Comparison of ENCODE assay signal across 15 cellular contexts in the genomic region with DNA sequence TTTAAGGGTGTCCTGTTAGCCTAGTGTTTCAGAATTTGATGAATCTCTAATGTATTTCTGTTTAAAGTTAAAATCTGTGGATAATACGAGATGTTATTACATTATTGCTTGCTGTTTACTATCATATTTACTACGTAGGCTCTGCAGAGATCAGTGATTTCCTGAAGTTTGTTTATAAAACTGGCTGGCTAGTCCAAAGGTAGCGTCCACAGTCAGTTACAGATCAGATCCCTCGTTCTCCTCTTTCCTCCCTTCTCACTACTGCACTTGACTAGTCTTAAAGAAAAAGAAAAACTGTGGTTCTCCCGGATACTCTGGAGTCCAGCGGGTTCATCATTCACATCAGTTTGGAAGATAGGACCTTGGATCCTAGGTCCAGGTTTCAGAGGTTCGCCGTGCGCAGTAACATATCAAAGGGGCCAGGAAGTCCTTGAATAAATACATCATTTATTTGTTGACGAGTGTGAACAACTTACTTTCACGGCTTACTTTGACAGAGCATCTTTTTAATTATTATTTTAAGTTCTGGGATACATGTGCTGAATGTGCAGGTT. TPM values are rescaled to one million over a fixed set of nuclear protein-coding genes. Genes with fewer than 3 reads are reported as not detected.
A peak's percentile ranks its signal among the peaks of the same experiment; 100 is the strongest.
DNase-seq lines count a peak whose midpoint lies in the region; ATAC-seq and TF ChIP-seq lines count a peak whose summit lies in the region.
"Had no signal": no experiment of that assay in that cellular context is flagged by ENCODE, and none has a peak within 500 bp of the region (broad histone marks: within the 10 kb centered on the region; RNA-seq: fewer than 3 reads in every experiment).

No MANE protein-coding gene starts in this region.

- H3K79me2 ChIP-seq in hepatocyte = peaks cover 90% of the 10 kb centered on the region

- no peaks in the 10 kb centered on the region for H3K9me3 Mint-ChIP-seq in CD4-positive, alpha-beta T cell
- H3K9me3 Mint-ChIP-seq: CD8-positive, alpha-beta T cell; IgD-negative memory B cell had no signal

- CTCF ChIA-PET in CD4-positive, alpha-beta T cell (lab: Charles Lee) = no interaction called here

- peaks cover 22% of the 10 kb centered on the region for H3K4me1 ChIP-seq in hepatocyte (ENCODE audit: insufficient read depth)
- no peaks in the 10 kb centered on the region for H3K4me1 ChIP-seq in rectal smooth muscle tissue (ENCODE audit: control insufficient read depth, insufficient read depth, low read length)

- POLR2A ChIA-PET in CD4-positive, alpha-beta T cell (lab: Charles Lee) = no interaction called here

- no peak for TF ChIP-seq CTCF in hepatocyte (IDR thresholded peaks at IDR 0.05; ENCODE audit: poor library complexity)
- TF ChIP-seq CTCF in CD4-positive, alpha-beta T cell (IDR thresholded peaks at IDR 0.05) = no peak

- DNase-seq in hepatocyte (ENCODE audit: low spot score) (no peak), left lobe of liver (ENCODE audit: low spot score) (no peak), hippocampal formation (lab: John Stamatoyannopoulos, UW) (no peak)
- DNase-seq in CD4-positive, alpha-beta T cell = no peak
- DNase-seq: Calu3; CD8-positive, alpha-beta T cell; DMS79 treated with DMSO at 0.1 percent for 48 hours; GF-D8; GOT3; H7 had no signal

- intact Hi-C loops in CD4-positive, alpha-beta T cell (cut with DNase I, micrococcal nuclease) = no loop called here

- 73% methylated on average over 11 of the region's 11 CpGs for WGBS in hepatocyte (ENCODE audit: low lambda C conversion rate, missing lambda C conversion rate)

- peaks cover 6% of the 10 kb centered on the region for H4K20me1 ChIP-seq in hepatocyte (ENCODE audit: insufficient read depth, poor library complexity, severe bottlenecking)

- H3K4me1 Mint-ChIP-seq in CD4-positive, alpha-beta T cell (ENCODE audit: low read depth) = peaks cover 76% of the 10 kb centered on the region

- H3K9ac ChIP-seq in rectal smooth muscle tissue (ENCODE audit: low read length) = no peak overlapping the region
- H3K9ac ChIP-seq: BLaER1 had no signal

- H3K4me3 ChIP-seq in hepatocyte (no peak overlapping the region), rectal smooth muscle tissue (ENCODE audit: low read length) (no peak overlapping the region)
- H3K4me3 ChIP-seq: BLaER1 had no signal

- H3K9me3 ChIP-seq in hepatocyte (ENCODE audit: low read depth) = no peaks in the 10 kb centered on the region
- no peaks in the 10 kb centered on the region for H3K9me3 ChIP-seq in CD4-positive, alpha-beta T cell (ENCODE audit: control insufficient read depth, low read length)
- H3K9me3 ChIP-seq: BLaER1 had no signal

- H3K27ac ChIP-seq in hepatocyte = peak overlapping the region; percentile 38
- peak overlapping the region; percentile 6 for H3K27ac ChIP-seq in rectal smooth muscle tissue (ENCODE audit: low read depth, low read length)
- H3K27ac ChIP-seq in CD4-positive, alpha-beta T cell (ENCODE audit: low read depth, low read length) = no peak overlapping the region
- H3K27ac ChIP-seq: BLaER1 had no signal

- H3K27me3 Mint-ChIP-seq in CD4-positive, alpha-beta T cell = no peaks in the 10 kb centered on the region
- H3K27me3 Mint-ChIP-seq: IgD-negative memory B cell had no signal

- peaks cover 32% of the 10 kb centered on the region for H3K36me3 Mint-ChIP-seq in CD4-positive, alpha-beta T cell (ENCODE audit: low read depth)
- H3K36me3 Mint-ChIP-seq: IgD-negative memory B cell had no signal

- no peaks in the 10 kb centered on the region for H3K9me2 ChIP-seq in hepatocyte (replicated peaks; ENCODE audit: insufficient read depth)

- H3K4me3 Mint-ChIP-seq in CD4-positive, alpha-beta T cell = no peak overlapping the region
- H3K4me3 Mint-ChIP-seq: CD14-positive monocyte; CD8-positive, alpha-beta T cell had no signal

- peak overlapping the region; percentile 52 for H3K4me2 ChIP-seq in hepatocyte
- H3K4me2 ChIP-seq: BLaER1 had no signal

- no peak overlapping the region for H3K27ac Mint-ChIP-seq in CD4-positive, alpha-beta T cell
- H3K27ac Mint-ChIP-seq: CD8-positive, alpha-beta T cell had no signal

- ATAC-seq in left lobe of liver (peak; percentile 62), GM21360 (IDR thresholded peaks at IDR 0.05; ENCODE audit: unreplicated experiment) (no peak)
- no peak for ATAC-seq in CD4-positive, alpha-beta T cell (ENCODE audit: poor library complexity)
- ATAC-seq: CD8-positive, alpha-beta T cell had no signal

- H2AFZ ChIP-seq in hepatocyte = no peak overlapping the region

- no peaks in the 10 kb centered on the region for H3K27me3 ChIP-seq in hepatocyte
- no peaks in the 10 kb centered on the region for H3K27me3 ChIP-seq in rectal smooth muscle tissue (ENCODE audit: control insufficient read depth, insufficient read depth, low read length)
- H3K27me3 ChIP-seq in CD4-positive, alpha-beta T cell (ENCODE audit: control insufficient read depth, insufficient read depth, low read length) = no peaks in the 10 kb centered on the region
- H3K27me3 ChIP-seq: BLaER1 had no signal

- H3K36me3 ChIP-seq in hepatocyte (replicated peaks; ENCODE audit: insufficient read depth, low read depth) (no peaks in the 10 kb centered on the region), rectal smooth muscle tissue (ENCODE audit: control insufficient read depth, insufficient read depth, low read length) (no peaks in the 10 kb centered on the region)

RNA-seq across cellular contexts. Expression of a gene that starts 35.9 kb away (rescaled TPM):
- total RNA-seq in hepatocyte (13.7 and 17.5 TPM in 2 replicates), left lobe of liver (7.3 TPM)
- polyA plus RNA-seq in hepatocyte = 8.5 and 10.3 TPM in 2 replicates
- total RNA-seq in CD4-positive, alpha-beta T cell = 10 to 100 TPM; 14.9 to 16.7 TPM

RNA-seq across cellular contexts. Expression of a gene that starts 36.3 kb away (rescaled TPM):
- total RNA-seq in hepatocyte (26.3 and 38.0 TPM in 2 replicates), left lobe of liver (4.2 TPM)
- polyA plus RNA-seq in hepatocyte = 3.2 and 8.1 TPM in 2 replicates
- total RNA-seq in CD4-positive, alpha-beta T cell = 10 to 100 TPM; 38.9 to 39.6 TPM
